Comparison of ENCODE assay signal across 27 cellular contexts in genomic region chr1:213793482-213794067, GRCh38.
"Had no signal": no experiment of that assay in that cellular context is flagged by ENCODE, and none has a peak within 500 bp of the region (broad histone marks: within the 10 kb centered on the region; RNA-seq: fewer than 3 reads in every experiment).

No MANE protein-coding gene starts in this region.

- ATAC-seq: left cardiac atrium; left lung; lower lobe of right lung; naive thymus-derived CD8-positive, alpha-beta T cell; right cardiac atrium; stimulated activated effector memory CD8-positive, alpha-beta T cell treated with anti-CD3 and anti-CD28 coated beads, Interleukin-12 subunit alpha, Interleukin-12 subunit beta, amount 100 ng/mL, for 72 hours; upper lobe of right lung had no signal

- H3K27ac ChIP-seq: left lung, lower lobe of right lung, pancreas, prostate gland, sigmoid colon, spleen, suprapubic skin, thoracic aorta, tibial artery, upper lobe of right lung had no signal

- FAIRE-seq: keratinocyte, pancreas, small intestine, urothelium cell line had no signal

- H3K9me3 ChIP-seq: lower lobe of right lung, pancreas, prostate gland, sigmoid colon, spleen, suprapubic skin, thoracic aorta, tibial artery, upper lobe of right lung had no signal

- DNase-seq: hippocampal formation; kidney glomerular epithelial cell; left cardiac atrium; left lung; lower lobe of right lung; mammary epithelial cell; mesenchymal stem cell; naive thymus-derived CD8-positive, alpha-beta T cell; nucleus accumbens; pancreas; posterior cingulate gyrus; retina; right cardiac atrium; sigmoid colon; small intestine; spleen; stimulated activated CD4-positive, alpha-beta T cell treated with anti-CD3 and anti-CD28 coated beads, Interleukin-4, amount 100 ng/mL, for 24 hours; stimulated activated naive CD4-positive, alpha-beta T cell; tibial artery; trophoblast cell; upper lobe of right lung had no signal

- H3K4me1 ChIP-seq: left lung, lower lobe of right lung, prostate gland, sigmoid colon, spleen, suprapubic skin, tibial artery, upper lobe of right lung had no signal

- H3K27me3 ChIP-seq: left lung, pancreas, sigmoid colon, spleen, tibial artery, upper lobe of right lung had no signal

- H3K4me3 ChIP-seq: left lung, lower lobe of right lung, pancreas, prostate gland, sigmoid colon, spleen, suprapubic skin, thoracic aorta, tibial artery, upper lobe of right lung had no signal

- H3K36me3 ChIP-seq: left lung, lower lobe of right lung, pancreas, prostate gland, sigmoid colon, spleen, suprapubic skin, thoracic aorta, tibial artery, upper lobe of right lung had no signal
